In the genomic region with DNA sequence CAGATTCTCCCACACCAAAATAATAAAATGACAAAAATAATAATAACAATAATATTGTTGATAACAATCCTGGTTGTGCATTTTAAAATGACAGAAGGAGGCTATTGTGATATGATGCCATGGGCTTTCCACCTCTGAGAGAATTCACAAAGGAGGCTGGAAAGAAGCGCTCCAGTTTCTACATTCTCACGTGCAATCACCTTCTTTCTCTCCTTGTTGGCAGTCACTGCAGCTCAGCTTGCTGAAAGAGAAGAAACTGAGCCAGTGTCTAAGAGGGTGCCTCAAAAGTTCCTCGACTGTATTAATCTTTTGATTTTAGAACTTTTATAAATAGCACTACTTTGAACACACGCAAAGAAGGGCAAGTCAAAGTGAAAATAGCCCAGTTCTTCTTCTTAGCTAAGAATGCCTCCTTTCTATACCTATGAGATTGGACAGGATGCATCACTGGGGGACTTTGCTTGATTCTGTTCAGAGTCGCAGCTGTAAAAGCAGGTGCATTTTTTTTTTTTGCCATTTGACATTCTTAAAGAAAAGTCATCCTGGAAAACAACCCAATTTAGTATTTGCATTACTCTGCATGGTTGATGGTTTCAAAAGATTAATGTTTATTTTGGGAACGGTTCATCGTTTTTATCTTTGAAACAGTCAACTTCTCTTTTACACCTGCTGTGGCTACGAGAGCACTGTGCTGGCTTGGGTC, we compare ENCODE assay signal across 12 cellular contexts. TPM values are rescaled to one million over a fixed set of nuclear protein-coding genes. Genes with fewer than 3 reads are reported as not detected.
DNase-seq lines count a peak whose midpoint lies in the region; ATAC-seq, FAIRE-seq and TF ChIP-seq lines count a peak whose summit lies in the region.
"Had no signal": no experiment of that assay in that cellular context is flagged by ENCODE, and none has a peak within 500 bp of the region (broad histone marks: within the 10 kb centered on the region; RNA-seq: fewer than 3 reads in every experiment).

No MANE protein-coding gene starts in this region.

- H3K27me3 ChIP-seq in PC-9 (ENCODE audit: insufficient read depth, low read depth) = peaks cover 13% of the 10 kb centered on the region; the same call in 1 of the 2 replicates
- H3K27me3 ChIP-seq: SJSA1 had no signal

- H3K4me2 ChIP-seq in OCI-LY7 (ENCODE audit: low read length) (peak overlapping the region; percentile 38), PC-9 (no peak overlapping the region)

- no peaks in the 10 kb centered on the region for H3K9me2 ChIP-seq in OCI-LY7 (ENCODE audit: insufficient read depth, low read length)
- H3K9me2 ChIP-seq in PC-9 (ENCODE audit: insufficient read depth) = no peaks in the 10 kb centered on the region

- H3K79me2 ChIP-seq in OCI-LY7 (ENCODE audit: insufficient read depth, low read depth, low read length) (no peaks in the 10 kb centered on the region), PC-9 (ENCODE audit: low read depth) (no peaks in the 10 kb centered on the region)

- FAIRE-seq in H54 (lab: Jason Lieb, UNC) = no peak

- peaks cover 18% of the 10 kb centered on the region for H3K4me1 ChIP-seq in OCI-LY7 (ENCODE audit: insufficient read depth, low read length, poor library complexity, severe bottlenecking)
- H3K4me1 ChIP-seq in PC-9 (replicated peaks; ENCODE audit: insufficient read depth) = no peaks in the 10 kb centered on the region
- H3K4me1 ChIP-seq: HAP-1, SJSA1 had no signal

- POLR2A ChIA-PET in OCI-LY7 (lab: Charles Lee) (interaction anchor here (0.7 to 1.3 kb wide), 5 partner anchors 10 to 35 kb away, joined by 3 to 4 read pairs (median 3); a partner anchor contains a TSS), PC-9 (lab: Charles Lee; ENCODE audit: unreplicated experiment) (no interaction called here)

- no peak for TF ChIP-seq POLR2A in H54 (IDR thresholded peaks at IDR 0.05; ENCODE audit: low read depth, low read length)

- H3K9me3 ChIP-seq in OCI-LY7 (ENCODE audit: low read length) (no peaks in the 10 kb centered on the region), PC-9 (ENCODE audit: insufficient read depth, low read depth) (no peaks in the 10 kb centered on the region)
- H3K9me3 ChIP-seq: HAP-1, SJSA1 had no signal

- TF ChIP-seq CTCF in OCI-LY7 (conservative IDR thresholded peaks at IDR 0.05; ENCODE audit: low read length) (no peak), PC-9 (conservative IDR thresholded peaks at IDR 0.05) (no peak)

- H2AFZ ChIP-seq in OCI-LY7 (ENCODE audit: low read length) (no peak overlapping the region), PC-9 (no peak overlapping the region)

- DNase-seq in OCI-LY7 (ENCODE audit: low spot score) = peak; percentile 85
- DNase-seq in H54 (ENCODE audit: insufficient read length, low spot score) = no peak
- no peak for DNase-seq in PC-9
- no peak for DNase-seq in left cardiac atrium
- no peak for DNase-seq in retina
- DNase-seq: NCI-H1694; stimulated activated naive CD4-positive, alpha-beta T cell treated with Interleukin-2 at 50 U/mL for 16 hours had no signal

- CTCF ChIA-PET in OCI-LY7 (lab: Charles Lee; ENCODE audit: unreplicated experiment) = no interaction called here
- CTCF ChIA-PET in PC-9 (lab: Charles Lee) = no interaction called here

- ATAC-seq in GM18517 (IDR thresholded peaks at IDR 0.05; ENCODE audit: unreplicated experiment) (peak; percentile 93), GM21381 (IDR thresholded peaks at IDR 0.05; ENCODE audit: unreplicated experiment) (peak; percentile 93), HG03066 (IDR thresholded peaks at IDR 0.05; ENCODE audit: low read depth, unreplicated experiment) (peak; percentile 92), left cardiac atrium (no peak)

- H3K36me3 ChIP-seq in OCI-LY7 (ENCODE audit: insufficient read depth, low read length) (no peaks in the 10 kb centered on the region), PC-9 (ENCODE audit: low read depth) (no peaks in the 10 kb centered on the region)
- H3K36me3 ChIP-seq: HAP-1, SJSA1 had no signal

- no peak overlapping the region for H3K27ac ChIP-seq in OCI-LY7 (ENCODE audit: low read depth, low read length, poor library complexity, severe bottlenecking)
- H3K27ac ChIP-seq in PC-9 = no peak overlapping the region
- H3K27ac ChIP-seq: SJSA1 had no signal

- H4K20me1 ChIP-seq in OCI-LY7 (ENCODE audit: insufficient read depth, low read length) = no peaks in the 10 kb centered on the region
- H4K20me1 ChIP-seq in PC-9 (ENCODE audit: insufficient read depth) = no peaks in the 10 kb centered on the region

- intact Hi-C loops in OCI-LY7 (cut with micrococcal nuclease; ENCODE audit: unreplicated experiment) (loop anchor here (1.0 kb wide), 2 partner anchors 10 to 33 kb away; no protein-coding TSS in a partner anchor), PC-9 (cut with micrococcal nuclease; ENCODE audit: unreplicated experiment) (no loop called here), left cardiac atrium (cut with DNase I) (no loop called here)

- no peaks in the 10 kb centered on the region for H3F3A ChIP-seq in PC-9 (ENCODE audit: insufficient read depth, low read depth)

- H3K4me3 ChIP-seq in OCI-LY7 (ENCODE audit: low read depth, low read length, poor library complexity, severe bottlenecking) (no peak overlapping the region), PC-9 (no peak overlapping the region)
- H3K4me3 ChIP-seq: HAP-1, SJSA1 had no signal

- no TSS peak for BruUV-seq in OCI-LY7 (replicated peaks; lab: Mats Ljungman, UMichigan)
- no TSS peak for BruUV-seq in PC-9 (replicated peaks; lab: Mats Ljungman, UMichigan)

RNA-seq across cellular contexts. Expression of a gene that starts 12.4 kb away (rescaled TPM):
- 40.3 and 56.9 TPM in 2 replicates for total RNA-seq in OCI-LY7 (2014; rRNA removed; shearing (Covaris generic))
- 69.2 and 82.2 TPM in 2 replicates for total RNA-seq in OCI-LY7 (2022)
- 314 and 328 TPM in 2 replicates for total RNA-seq in PC-9 (2021)
- total RNA-seq in left cardiac atrium = 100 to 1,000 TPM; 192 to 204 TPM

Comparison
In these comparisons a context has a peak if more than half of its experiments do, and no peak if none do; other contexts are left out.
1. ATAC-seq: peak in GM18517 (single experiment), GM21381 (single experiment) and HG03066 (single experiment); none in left cardiac atrium (0 of 2).